12 cellular contexts compared by ENCODE assay signal in the genomic region with DNA sequence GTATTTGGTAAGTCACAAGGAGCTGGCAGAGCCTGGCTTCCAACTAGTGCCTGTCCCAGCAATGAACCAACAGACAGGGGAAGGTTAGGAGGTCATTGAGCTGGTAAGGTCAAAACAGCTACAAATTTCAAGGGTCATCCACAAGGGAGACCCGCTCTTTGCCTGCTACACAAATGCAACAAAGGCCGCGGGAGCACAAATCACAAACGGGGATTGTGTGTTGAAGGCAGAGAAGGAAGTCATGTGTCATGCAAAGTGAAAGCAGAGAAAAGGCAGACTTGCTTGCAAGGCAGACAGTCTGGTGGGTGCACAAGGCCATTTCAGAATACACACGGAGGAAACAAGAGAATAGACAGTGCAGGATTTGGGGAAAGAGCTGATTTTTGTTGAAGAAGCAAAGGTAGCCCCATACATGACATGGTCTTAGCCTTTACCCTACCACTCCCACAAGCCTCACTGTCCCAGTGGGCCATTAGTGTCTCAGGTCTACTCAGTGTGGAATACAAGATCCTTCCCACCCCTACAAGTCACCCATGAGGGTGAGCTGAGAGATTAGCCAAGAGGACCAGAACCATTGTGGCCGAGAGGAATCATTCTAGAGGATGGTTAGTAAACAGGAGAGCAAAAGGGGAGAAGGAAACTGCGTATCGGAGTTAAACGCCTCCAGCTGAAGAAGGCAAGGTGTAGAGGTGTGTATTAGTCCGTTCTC. TPM values are rescaled to one million over a fixed set of nuclear protein-coding genes. Genes with fewer than 3 reads are reported as not detected.
DNase-seq lines count a peak whose midpoint lies in the region; ATAC-seq, FAIRE-seq and TF ChIP-seq lines count a peak whose summit lies in the region.
"Had no signal": no experiment of that assay in that cellular context is flagged by ENCODE, and none has a peak within 500 bp of the region (broad histone marks: within the 10 kb centered on the region; RNA-seq: fewer than 3 reads in every experiment).

No MANE protein-coding gene starts in this region.

- no peak overlapping the region for H3K9ac ChIP-seq in kidney (ENCODE audit: low read length in 2 of 2)

- no peak overlapping the region for H3K4me3 ChIP-seq in left ventricle myocardium inferior
- H3K4me3 ChIP-seq in kidney (ENCODE audit: low read length in 2 of 2), result no peak overlapping the region
- H3K4me3 ChIP-seq: PC-9 had no signal

- no peak for FAIRE-seq in kidney (lab: Jason Lieb, UNC)

- intact Hi-C loops in left ventricle myocardium inferior (cut with micrococcal nuclease), result no loop called here
- intact Hi-C loops in kidney (cut with DNase I), result no loop called here

- no peaks in the 10 kb centered on the region for H3K27me3 Mint-ChIP-seq in T-cell
- H3K27me3 Mint-ChIP-seq in chondrocyte (ENCODE audit: low read depth), result no peaks in the 10 kb centered on the region
- H3K27me3 Mint-ChIP-seq in type B pancreatic cell, result no peaks in the 10 kb centered on the region

- peaks cover 0 to 5% (median 0%) of the 10 kb centered on the region in 3 donors for H3K9me3 Mint-ChIP-seq in T-cell
- H3K9me3 Mint-ChIP-seq in chondrocyte (ENCODE audit: low read depth), result no peaks in the 10 kb centered on the region
- no peaks in the 10 kb centered on the region for H3K9me3 Mint-ChIP-seq in type B pancreatic cell

- ATAC-seq in T-cell (replicated peaks in 1 of 4), result peak; percentile 74 to 90 (median 82)

- H3K36me3 ChIP-seq in left ventricle myocardium inferior, result no peaks in the 10 kb centered on the region
- no peaks in the 10 kb centered on the region for H3K36me3 ChIP-seq in kidney (ENCODE audit: control insufficient read depth in 1 of 2, insufficient read depth in 2 of 2, low read length in 2 of 2)
- H3K36me3 ChIP-seq: neutrophil had no signal

- H3K4me3 Mint-ChIP-seq in T-cell (peak overlapping the region; percentile 48 to 83 (median 55)), chondrocyte (ENCODE audit: unreplicated experiment) (no peak overlapping the region), type B pancreatic cell (no peak overlapping the region)

- TF ChIP-seq CTCF in left ventricle myocardium inferior (IDR thresholded peaks at IDR 0.05; ENCODE audit: borderline replicate concordance) (no peak), chondrocyte (IDR thresholded peaks at IDR 0.05) (no peak), type B pancreatic cell (conservative IDR thresholded peaks at IDR 0.05) (no peak), kidney (IDR thresholded peaks at IDR 0.05; ENCODE audit: borderline replicate concordance, extremely low read depth, insufficient read depth) (no peak)

- no peaks in the 10 kb centered on the region for H3K27me3 ChIP-seq in left ventricle myocardium inferior (ENCODE audit: low read depth)
- H3K27me3 ChIP-seq: neutrophil had no signal

- H3K36me3 Mint-ChIP-seq in T-cell (peaks cover 12% of the 10 kb centered on the region), chondrocyte (ENCODE audit: low read depth) (no peaks in the 10 kb centered on the region), type B pancreatic cell (no peaks in the 10 kb centered on the region)

- H3K9me3 ChIP-seq in left ventricle myocardium inferior (replicated peaks) (no peaks in the 10 kb centered on the region), kidney (ENCODE audit: control insufficient read depth in 1 of 2, low read length in 2 of 2) (no peaks in the 10 kb centered on the region)
- H3K9me3 ChIP-seq: neutrophil had no signal

- peak in 17 of 34 experiments; percentile 12 to 54 (median 27) for DNase-seq in T-cell
- peak; percentile 25 for DNase-seq in activated T-cell treated with anti-CD3 and anti-CD28 coated beads for 4 hours
- no peak for DNase-seq in left ventricle myocardium inferior
- peak; percentile 33 for DNase-seq in stimulated activated CD4-positive, alpha-beta T cell treated with anti-CD3 and anti-CD28 coated beads, Interleukin-4, amount 100 ng/mL, for 24 hours
- DNase-seq in chondrocyte (ENCODE audit: low spot score), result no peak
- DNase-seq in type B pancreatic cell (ENCODE audit: extremely low spot score, unreplicated experiment), result no peak
- DNase-seq in kidney, result no peak
- DNase-seq in NCI-H446 treated with DMSO at 0.1 percent for 48 hours (lab: John Stamatoyannopoulos, UW), result no peak
- DNase-seq: GOT3, NCI-H1417 treated with DMSO at 0.1 percent for 48 hours, PC-9 had no signal

- H3K4me1 Mint-ChIP-seq in T-cell, result peaks cover 61 to 77% (median 65%) of the 10 kb centered on the region in 3 donors
- H3K4me1 Mint-ChIP-seq in chondrocyte (ENCODE audit: low read depth), result no peaks in the 10 kb centered on the region
- peaks cover 5% of the 10 kb centered on the region for H3K4me1 Mint-ChIP-seq in type B pancreatic cell (ENCODE audit: unreplicated experiment)

- peak overlapping the region; percentile 97 to 98 for H3K27ac Mint-ChIP-seq in T-cell
- H3K27ac Mint-ChIP-seq in chondrocyte (ENCODE audit: unreplicated experiment), result no peak overlapping the region
- H3K27ac Mint-ChIP-seq in type B pancreatic cell, result no peak overlapping the region

- CTCF ChIA-PET in T-cell (lab: Charles Lee), result interaction anchor here in 1 of 2 donors (1.0 to 1.5 kb wide), 3 partner anchors 39 to 46 kb away, joined by 3 to 4 read pairs (median 3); no protein-coding TSS in a partner anchor

- H3K27ac ChIP-seq in left ventricle myocardium inferior (replicated peaks), result peak overlapping the region; percentile 27
- no peak overlapping the region for H3K27ac ChIP-seq in kidney (ENCODE audit: low read depth in 2 of 2, low read length in 2 of 2)
- H3K27ac ChIP-seq: neutrophil, PC-9 had no signal

- POLR2A ChIA-PET in T-cell (lab: Charles Lee), result no interaction called here

- H3K4me1 ChIP-seq in left ventricle myocardium inferior (peaks cover 8% of the 10 kb centered on the region), kidney (ENCODE audit: control insufficient read depth in 1 of 2, insufficient read depth in 1 of 2, low read depth in 1 of 2, low read length in 2 of 2) (no peaks in the 10 kb centered on the region)

RNA-seq across cellular contexts. Expression of gene SAMHD1, which starts 18.1 kb away (rescaled TPM):
- total RNA-seq in T-cell, result 100 to 1,000 TPM; 218 to 437 (median 244) TPM
- total RNA-seq in left ventricle myocardium inferior, result 37.8 TPM
- total RNA-seq in chondrocyte, result 15.5 to 21.8 TPM (median 17.3 TPM) in 3 replicates
- total RNA-seq in type B pancreatic cell (ENCODE audit: low replicate concordance), result 33.4 and 52.6 TPM in 2 replicates
- 94.1 TPM for total RNA-seq in kidney
- polyA plus RNA-seq in kidney (ENCODE audit: insufficient read depth, low read depth, low replicate concordance), result 13.7 TPM

Comparison
In these comparisons a context has a peak if more than half of its experiments do, and no peak if none do; other contexts are left out.
1. DNase-seq: peak in activated T-cell treated with anti-CD3 and anti-CD28 coated beads for 4 hours (single experiment) and stimulated activated CD4-positive, alpha-beta T cell treated with anti-CD3 and anti-CD28 coated beads, Interleukin-4, amount 100 ng/mL, for 24 hours (single experiment); none in left ventricle myocardium inferior (single experiment), chondrocyte (single experiment), type B pancreatic cell (single experiment), kidney (single experiment) and NCI-H446 treated with DMSO at 0.1 percent for 48 hours (single experiment).
2. H3K27ac Mint-ChIP-seq: peak in T-cell (2 of 2); none in chondrocyte (single experiment) and type B pancreatic cell (single experiment).
3. H3K4me3 Mint-ChIP-seq: peak in T-cell (3 of 3); none in chondrocyte (single experiment) and type B pancreatic cell (single experiment).